16 cellular contexts compared by ENCODE assay signal in genomic region chr20:50852085-50852484, GRCh38.
"Had no signal": no experiment of that assay in that cellular context is flagged by ENCODE, and none has a peak within 500 bp of the region (broad histone marks: within the 10 kb centered on the region; RNA-seq: fewer than 3 reads in every experiment).

No MANE protein-coding gene starts in this region.

- DNase-seq: activated CD4-positive, alpha-beta T cell treated with anti-CD3 and anti-CD28 coated beads for 48 hours; activated effector memory CD4-positive, alpha-beta T cell treated with anti-CD3 and anti-CD28 coated beads, Interleukin-2, amount 50 U/mL, for 16 hours; activated T-cell treated with anti-CD3 and anti-CD28 coated beads, Interleukin-2, amount 50 U/mL, for 1 hour; amniotic stem cell; body of pancreas; central memory CD4-positive, alpha-beta T cell; effector memory CD4-positive, alpha-beta T cell; erythroblast; stimulated activated CD4-positive, alpha-beta T cell treated with anti-CD3 and anti-CD28 coated beads, Interleukin-4, amount 100 ng/mL, for 1 hour; stimulated activated CD8-positive, alpha-beta memory T cell treated with anti-CD3 and anti-CD28 coated beads, Interleukin-4, amount 100 ng/mL, for 48 hours; SW 1271; T1000; tibial artery; WERI-Rb-1 had no signal

- H3K79me2 ChIP-seq: parathyroid adenoma had no signal

- H3K4me3 ChIP-seq: body of pancreas, tibial artery, vagina had no signal

- H2AFZ ChIP-seq: parathyroid adenoma had no signal

- H3K9me3 ChIP-seq: body of pancreas, tibial artery, vagina had no signal

- H3K27me3 ChIP-seq: body of pancreas, tibial artery, vagina had no signal

- H3K36me3 ChIP-seq: tibial artery, vagina, WERI-Rb-1 had no signal

- ATAC-seq: body of pancreas had no signal

- H3K27ac ChIP-seq: body of pancreas, parathyroid adenoma, tibial artery, vagina, WERI-Rb-1 had no signal

- H3K9ac ChIP-seq: parathyroid adenoma had no signal
